ENCODE assay signal across 12 cellular contexts in the genomic region with DNA sequence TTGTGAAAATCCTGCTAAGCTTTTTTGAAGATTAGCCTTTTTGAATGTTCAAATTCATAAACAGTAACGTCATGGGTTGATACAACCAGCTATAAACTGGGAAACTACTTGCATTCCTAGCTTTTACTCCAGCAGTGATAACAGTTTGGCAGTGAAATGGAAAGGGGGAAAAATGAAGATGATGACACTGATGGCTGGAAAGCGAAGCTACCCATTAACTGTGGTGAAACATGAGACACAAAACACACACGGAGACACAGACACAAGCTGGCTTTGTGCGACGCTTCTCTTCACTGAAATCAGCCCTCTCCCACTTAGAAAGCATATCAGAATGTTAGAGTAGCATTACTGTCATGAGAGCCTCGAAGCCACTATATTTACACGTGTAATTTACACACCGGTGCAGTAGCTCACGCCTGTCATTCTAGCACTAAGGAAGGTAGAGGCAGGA. TPM values are rescaled to one million over a fixed set of nuclear protein-coding genes. Genes with fewer than 3 reads are reported as not detected.
DNase-seq lines count a peak whose midpoint lies in the region; ATAC-seq and TF ChIP-seq lines count a peak whose summit lies in the region.
"Had no signal": no experiment of that assay in that cellular context is flagged by ENCODE, and none has a peak within 500 bp of the region (broad histone marks: within the 10 kb centered on the region; RNA-seq: fewer than 3 reads in every experiment).

No MANE protein-coding gene starts in this region.

- 59 to 61% methylated on average over 9 of the region's 9 CpGs for WGBS in body of pancreas, 2 donors

- no peak for TF ChIP-seq POLR2A in body of pancreas (IDR thresholded peaks at IDR 0.05)

- intact Hi-C loops in body of pancreas (cut with DNase I) (no loop called here), lower lobe of right lung (cut with DNase I) (no loop called here)

- peaks cover 77% of the 10 kb centered on the region for H3K4me1 ChIP-seq in body of pancreas
- peaks cover 94% of the 10 kb centered on the region for H3K4me1 ChIP-seq in lower lobe of right lung

- DNase-seq in NCI-H2029 treated with DMSO at 0.1 percent for 48 hours (lab: John Stamatoyannopoulos, UW) (peak; percentile 30), body of pancreas (no peak), lower lobe of right lung (no peak), substantia nigra (lab: John Stamatoyannopoulos, UW) (no peak), mesenteric fat pad (ENCODE audit: low spot score) (no peak), GOT3 (lab: John Stamatoyannopoulos, UW) (no peak)
- DNase-seq: activated CD8-positive, alpha-beta T cell treated with anti-CD3 and anti-CD28 coated beads, Interleukin-2, amount 10 ng/mL, durations not matched to agents 7 days and 5 days; activated naive CD8-positive, alpha-beta T cell treated with anti-CD3 and anti-CD28 coated beads, Interleukin-2, amount 10 ng/mL, durations not matched to agents 7 days and 5 days; effector memory CD4-positive, alpha-beta T cell; NCI-H774 had no signal

- no peak for TF ChIP-seq CTCF in body of pancreas (IDR thresholded peaks at IDR 0.05)
- no peak for TF ChIP-seq CTCF in lower lobe of right lung (IDR thresholded peaks at IDR 0.05)

- no peaks in the 10 kb centered on the region for H3K36me3 ChIP-seq in body of pancreas (replicated peaks in 1 of 2; ENCODE audit: insufficient read depth in 1 of 2, low read depth in 2 of 2)
- no peaks in the 10 kb centered on the region for H3K36me3 ChIP-seq in lower lobe of right lung

- peak; percentile 31 for ATAC-seq in body of pancreas
- ATAC-seq in lower lobe of right lung: peak in 1 of 2 donors; percentile 3
- ATAC-seq in GM18498 (IDR thresholded peaks at IDR 0.05; ENCODE audit: unreplicated experiment): no peak

- H3K27ac ChIP-seq in body of pancreas: peak overlapping the region in 3 of 4 donors; percentile 19 to 30 (median 26)
- peak overlapping the region; percentile 20 for H3K27ac ChIP-seq in lower lobe of right lung
- H3K27ac ChIP-seq in substantia nigra (ENCODE audit: low read depth, low read length, poor library complexity, severe bottlenecking): peak overlapping the region; percentile 52

- H3K4me3 ChIP-seq in body of pancreas: no peak overlapping the region
- H3K4me3 ChIP-seq in lower lobe of right lung: no peak overlapping the region
- H3K4me3 ChIP-seq: mucosa of descending colon had no signal

- H3K9me3 ChIP-seq in body of pancreas (no peaks in the 10 kb centered on the region), lower lobe of right lung (no peaks in the 10 kb centered on the region)
- H3K9me3 ChIP-seq: mucosa of descending colon had no signal

- H3K27me3 ChIP-seq in body of pancreas (no peaks in the 10 kb centered on the region), lower lobe of right lung (ENCODE audit: low read depth) (no peaks in the 10 kb centered on the region)

RNA-seq across cellular contexts. Expression of gene VPS37B, which starts 15.7 kb away (rescaled TPM):
- total RNA-seq in body of pancreas (10 to 100 TPM; 18.7 to 46.8 TPM), lower lobe of right lung (34.5 TPM), mesenteric fat pad (27.5 TPM)

RNA-seq across cellular contexts. Expression of gene HIP1R, which starts 44.9 kb away (rescaled TPM):
- total RNA-seq in body of pancreas: 100 to 1,000 TPM; 111 to 183 TPM
- 28.2 TPM for total RNA-seq in lower lobe of right lung
- total RNA-seq in mesenteric fat pad: 30.2 TPM
